In genomic region chr10:54797636-54798395, GRCh38 we compare ENCODE assay signal across 24 cellular contexts. TPM values are rescaled to one million over a fixed set of nuclear protein-coding genes. Genes with fewer than 3 reads are reported as not detected.
DNase-seq lines count a peak whose midpoint lies in the region; TF ChIP-seq lines count a peak whose summit lies in the region.
"Had no signal": no experiment of that assay in that cellular context is flagged by ENCODE, and none has a peak within 500 bp of the region (broad histone marks: within the 10 kb centered on the region; RNA-seq: fewer than 3 reads in every experiment).

No MANE protein-coding gene starts in this region.

- no peak overlapping the region for H3K4me3 ChIP-seq in SK-N-SH (ENCODE audit: low read depth in 2 of 2, low read length in 1 of 2)
- H3K4me3 ChIP-seq in fibroblast of lung (replicated peaks in 1 of 4; ENCODE audit: control extremely low read depth in 1 of 4, insufficient read depth in 1 of 4, low read depth in 3 of 4, low read length in 4 of 4): no peak overlapping the region
- H3K4me3 ChIP-seq in neural progenitor cell: no peak overlapping the region
- H3K4me3 ChIP-seq in CD4-positive, alpha-beta memory T cell (ENCODE audit: low read length in 2 of 2): no peak overlapping the region
- H3K4me3 ChIP-seq: esophagus muscularis mucosa, upper lobe of left lung had no signal

- intact Hi-C loops in CD4-positive, alpha-beta memory T cell (cut with micrococcal nuclease): no loop called here

- H3K4me2 ChIP-seq in SK-N-SH: no peak overlapping the region
- H3K4me2 ChIP-seq in fibroblast of lung (ENCODE audit: extremely low read depth, insufficient read depth, low read length): peak overlapping the region; percentile 13
- no peak overlapping the region for H3K4me2 ChIP-seq in neural progenitor cell

- no peak overlapping the region for H3K4me3 Mint-ChIP-seq in neural progenitor cell
- no peak overlapping the region for H3K4me3 Mint-ChIP-seq in CD4-positive, alpha-beta memory T cell
- H3K4me3 Mint-ChIP-seq: activated CD4-positive, alpha-beta T cell treated with anti-CD3 and anti-CD28 coated beads, Interleukin-2, amount 10 ng/mL, durations not matched to agents 24 days and 14 days; activated CD8-positive, alpha-beta memory T cell treated with anti-CD3 and anti-CD28 coated beads, Interleukin-2, amount 10 ng/mL, durations not matched to agents 7 days and 5 days; activated T-helper 1 cell treated with anti-CD3 and anti-CD28 coated beads, Interleukin-12 subunit alpha, Interleukin-12 subunit beta, Interleukin-2, Interleukin-4 antibody, amounts not matched to agents 30 ng/mL and 10 ng/mL and 1 ng/mL, durations not matched to agents 14 hours and 24 hours and 36 hours; naive thymus-derived CD4-positive, alpha-beta T cell; T-helper 1 cell treated with Interleukin-12 subunit alpha and Interleukin-12 subunit beta and Interleukin-4 antibody, amounts not matched to agents 30 μg/mL and 1 μg/mL, for 36 hours had no signal

- 40% methylated on average over 10 of the region's 10 CpGs for WGBS in SK-N-SH (ENCODE audit: low lambda C conversion rate)

- no peaks in the 10 kb centered on the region for H3K27me3 ChIP-seq in SK-N-SH (ENCODE audit: insufficient read depth)
- H3K27me3 ChIP-seq in fibroblast of lung (ENCODE audit: control insufficient read depth, insufficient read depth, low read length): no peaks in the 10 kb centered on the region
- H3K27me3 ChIP-seq in neural progenitor cell: no peaks in the 10 kb centered on the region
- H3K27me3 ChIP-seq in CD4-positive, alpha-beta memory T cell (ENCODE audit: insufficient read depth, low read length): no peaks in the 10 kb centered on the region
- H3K27me3 ChIP-seq: esophagus muscularis mucosa, upper lobe of left lung had no signal

- CTCF ChIA-PET in SK-N-SH (lab: Yijun Ruan, JAX): no interaction called here
- CTCF ChIA-PET in CD4-positive, alpha-beta memory T cell (lab: Charles Lee; ENCODE audit: partially characterized antibody): no interaction called here

- H3K36me3 Mint-ChIP-seq in neural progenitor cell: no peaks in the 10 kb centered on the region
- no peaks in the 10 kb centered on the region for H3K36me3 Mint-ChIP-seq in CD4-positive, alpha-beta memory T cell
- H3K36me3 Mint-ChIP-seq: activated CD8-positive, alpha-beta memory T cell treated with anti-CD3 and anti-CD28 coated beads, Interleukin-2, amount 10 ng/mL, durations not matched to agents 7 days and 5 days; activated naive CD4-positive, alpha-beta T cell treated with anti-CD3 and anti-CD28 coated beads, Interleukin-2, amount 50 U/mL, for 72 hours; naive thymus-derived CD4-positive, alpha-beta T cell had no signal

- TF ChIP-seq CTCF in SK-N-SH (IDR thresholded peaks at IDR 0.05) (no peak), fibroblast of lung (conservative IDR thresholded peaks at IDR 0.05 in 1 of 2, IDR thresholded peaks at IDR 0.05 in 1 of 2; ENCODE audit: low read depth in 1 of 2, low read length in 2 of 2) (no peak), neural progenitor cell (IDR thresholded peaks at IDR 0.05) (no peak)

- H3K27ac Mint-ChIP-seq in neural progenitor cell: peak overlapping the region; percentile 44
- H3K27ac Mint-ChIP-seq in CD4-positive, alpha-beta memory T cell: no peak overlapping the region
- H3K27ac Mint-ChIP-seq: activated CD4-positive, alpha-beta T cell treated with anti-CD3 and anti-CD28 coated beads, Interleukin-2, amount 10 ng/mL, durations not matched to agents 24 days and 14 days; activated CD8-positive, alpha-beta memory T cell treated with anti-CD3 and anti-CD28 coated beads, Interleukin-2, amount 10 ng/mL, durations not matched to agents 7 days and 5 days; activated naive CD4-positive, alpha-beta T cell treated with anti-CD3 and anti-CD28 coated beads, Interleukin-2, amount 50 U/mL, for 72 hours; activated T-helper 1 cell treated with anti-CD3 and anti-CD28 coated beads, Interleukin-12 subunit alpha, Interleukin-12 subunit beta, Interleukin-2, Interleukin-4 antibody, amounts not matched to agents 30 ng/mL and 10 ng/mL and 1 ng/mL, durations not matched to agents 14 hours and 24 hours and 36 hours; naive thymus-derived CD4-positive, alpha-beta T cell; T-helper 1 cell treated with Interleukin-12 subunit alpha and Interleukin-12 subunit beta and Interleukin-4 antibody, amounts not matched to agents 30 μg/mL and 1 μg/mL, for 36 hours had no signal

- no peak for TF ChIP-seq RAD21 in SK-N-SH (IDR thresholded peaks at IDR 0.05; ENCODE audit: low read length)

- no peaks in the 10 kb centered on the region for H3K9me3 ChIP-seq in SK-N-SH
- H3K9me3 ChIP-seq in fibroblast of lung (ENCODE audit: control insufficient read depth, insufficient read depth, low read depth, low read length): no peaks in the 10 kb centered on the region
- H3K9me3 ChIP-seq in neural progenitor cell (ENCODE audit: low read depth): no peaks in the 10 kb centered on the region
- peaks cover 0 to 3% of the 10 kb centered on the region in 2 donors for H3K9me3 ChIP-seq in CD4-positive, alpha-beta memory T cell (ENCODE audit: control insufficient read depth in 1 of 2, low read length in 2 of 2)
- H3K9me3 ChIP-seq: esophagus muscularis mucosa, upper lobe of left lung had no signal

- POLR2A ChIA-PET in SK-N-SH (lab: Yijun Ruan, JAX): no interaction called here
- POLR2A ChIA-PET in CD4-positive, alpha-beta memory T cell (lab: Charles Lee; ENCODE audit: partially characterized antibody): no interaction called here

- H3K9me3 Mint-ChIP-seq in neural progenitor cell: no peaks in the 10 kb centered on the region
- peaks cover 0 to 8% (median 2%) of the 10 kb centered on the region in 8 donors for H3K9me3 Mint-ChIP-seq in CD4-positive, alpha-beta memory T cell
- H3K9me3 Mint-ChIP-seq: activated CD4-positive, alpha-beta T cell treated with anti-CD3 and anti-CD28 coated beads, Interleukin-2, amount 10 ng/mL, durations not matched to agents 24 days and 14 days; activated T-helper 1 cell treated with anti-CD3 and anti-CD28 coated beads, Interleukin-12 subunit alpha, Interleukin-12 subunit beta, Interleukin-2, Interleukin-4 antibody, amounts not matched to agents 30 ng/mL and 10 ng/mL and 1 ng/mL, durations not matched to agents 14 hours and 24 hours and 36 hours had no signal

- H3K9ac ChIP-seq in SK-N-SH: no peak overlapping the region
- no peak overlapping the region for H3K9ac ChIP-seq in fibroblast of lung (ENCODE audit: insufficient read depth, low read length)
- H3K9ac ChIP-seq in neural progenitor cell: no peak overlapping the region

- no peaks in the 10 kb centered on the region for H3K79me2 ChIP-seq in SK-N-SH (ENCODE audit: insufficient read depth)
- no peaks in the 10 kb centered on the region for H3K79me2 ChIP-seq in fibroblast of lung (ENCODE audit: control insufficient read depth, insufficient read depth, low read length)
- no peaks in the 10 kb centered on the region for H3K79me2 ChIP-seq in neural progenitor cell (ENCODE audit: low read depth)

- H3K4me1 ChIP-seq in SK-N-SH (ENCODE audit: control insufficient read depth in 1 of 2, insufficient read depth in 2 of 2, low read depth in 1 of 2, low read length in 1 of 2) (peaks cover 0 to 3% of the 10 kb centered on the region in 2 experiments; a peak in 1 of 4 replicates), fibroblast of lung (ENCODE audit: control insufficient read depth, extremely low read depth, insufficient read depth, low read length) (no peaks in the 10 kb centered on the region), neural progenitor cell (peaks cover 16% of the 10 kb centered on the region)
- no peaks in the 10 kb centered on the region for H3K4me1 ChIP-seq in CD4-positive, alpha-beta memory T cell (ENCODE audit: insufficient read depth, low read length)
- H3K4me1 ChIP-seq: upper lobe of left lung had no signal

- H3K9me2 ChIP-seq in SK-N-SH: peaks cover 4% of the 10 kb centered on the region; the same call in 1 of the 2 replicates

- H3K27ac ChIP-seq in SK-N-SH (ENCODE audit: low read depth in 2 of 2, low read length in 1 of 2) (no peak overlapping the region), fibroblast of lung (ENCODE audit: insufficient read depth, low read length) (no peak overlapping the region), neural progenitor cell (no peak overlapping the region)
- H3K27ac ChIP-seq in CD4-positive, alpha-beta memory T cell (ENCODE audit: low read depth, low read length): no peak overlapping the region
- H3K27ac ChIP-seq: C4-2B, esophagus muscularis mucosa, HL-60, upper lobe of left lung had no signal

- no peaks in the 10 kb centered on the region for H3K27me3 Mint-ChIP-seq in neural progenitor cell (ENCODE audit: insufficient read depth, low read depth)
- no peaks in the 10 kb centered on the region for H3K27me3 Mint-ChIP-seq in CD4-positive, alpha-beta memory T cell
- H3K27me3 Mint-ChIP-seq: activated CD4-positive, alpha-beta T cell treated with anti-CD3 and anti-CD28 coated beads, Interleukin-2, amount 10 ng/mL, durations not matched to agents 24 days and 14 days; activated CD8-positive, alpha-beta memory T cell treated with anti-CD3 and anti-CD28 coated beads, Interleukin-2, amount 10 ng/mL, durations not matched to agents 7 days and 5 days; naive thymus-derived CD4-positive, alpha-beta T cell had no signal

- H3K36me3 ChIP-seq in SK-N-SH (replicated peaks in 1 of 2; ENCODE audit: control insufficient read depth in 1 of 2, insufficient read depth in 2 of 2, low read length in 1 of 2) (no peaks in the 10 kb centered on the region), fibroblast of lung (ENCODE audit: control insufficient read depth, insufficient read depth, low read length) (no peaks in the 10 kb centered on the region), neural progenitor cell (no peaks in the 10 kb centered on the region)
- H3K36me3 ChIP-seq in CD4-positive, alpha-beta memory T cell (ENCODE audit: insufficient read depth, low read length): no peaks in the 10 kb centered on the region
- H3K36me3 ChIP-seq: esophagus muscularis mucosa, upper lobe of left lung had no signal

- no peak for TF ChIP-seq EP300 in SK-N-SH (IDR thresholded peaks at IDR 0.05; ENCODE audit: borderline replicate concordance in 1 of 2, low read depth in 1 of 2, low read length in 1 of 2)

- DNase-seq in HS-5 (ENCODE audit: low read depth): peak; percentile 72
- no peak for DNase-seq in SK-N-SH
- DNase-seq in fibroblast of lung (ENCODE audit: low read depth in 2 of 2): peak; percentile 43 to 80
- no peak for DNase-seq in neural progenitor cell (ENCODE audit: low spot score)
- DNase-seq in NCI-H1105 treated with DMSO at 0.1 percent for 48 hours (lab: John Stamatoyannopoulos, UW): no peak
- no peak for DNase-seq in CD4-positive, alpha-beta memory T cell
- DNase-seq in NCI-H2107 treated with DMSO at 0.1 percent for 48 hours (lab: John Stamatoyannopoulos, UW; ENCODE audit: unreplicated experiment): no peak
- DNase-seq: activated CD4-positive, alpha-beta T cell treated with anti-CD3 and anti-CD28 coated beads, Interleukin-2, amount 10 ng/mL, durations not matched to agents 24 days and 14 days; activated CD8-positive, alpha-beta memory T cell treated with anti-CD3 and anti-CD28 coated beads, Interleukin-2, amount 10 ng/mL, durations not matched to agents 7 days and 5 days; aorta; effector CD8-positive, alpha-beta T cell; glutamatergic neuron; naive thymus-derived CD4-positive, alpha-beta T cell; NCI-H146; NCI-H748 treated with DMSO at 0.1 percent for 48 hours; upper lobe of left lung had no signal

- H2AFZ ChIP-seq in SK-N-SH (ENCODE audit: low read depth) (no peak overlapping the region), fibroblast of lung (ENCODE audit: low read length) (no peak overlapping the region), neural progenitor cell (replicated peaks) (no peak overlapping the region)

- H4K20me1 ChIP-seq in SK-N-SH (ENCODE audit: insufficient read depth) (no peaks in the 10 kb centered on the region), fibroblast of lung (ENCODE audit: control insufficient read depth, extremely low read depth, insufficient read depth, low read length) (no peaks in the 10 kb centered on the region), neural progenitor cell (ENCODE audit: low read depth) (no peaks in the 10 kb centered on the region)

- H3K4me1 Mint-ChIP-seq in neural progenitor cell: peaks cover 27% of the 10 kb centered on the region
- H3K4me1 Mint-ChIP-seq in CD4-positive, alpha-beta memory T cell: no peaks in the 10 kb centered on the region
- H3K4me1 Mint-ChIP-seq: activated CD4-positive, alpha-beta T cell treated with anti-CD3 and anti-CD28 coated beads, Interleukin-2, amount 10 ng/mL, durations not matched to agents 24 days and 14 days; activated CD8-positive, alpha-beta memory T cell treated with anti-CD3 and anti-CD28 coated beads, Interleukin-2, amount 10 ng/mL, durations not matched to agents 7 days and 5 days; naive thymus-derived CD4-positive, alpha-beta T cell had no signal

- H3F3A ChIP-seq in SK-N-SH (replicated peaks; ENCODE audit: insufficient read depth) (no peaks in the 10 kb centered on the region), neural progenitor cell (ENCODE audit: low read depth) (no peaks in the 10 kb centered on the region)

RNA-seq across cellular contexts. Expression of gene PCDH15, which starts 3.2 kb away (rescaled TPM):
- 0.03 and 0.08 TPM in 2 replicates for polyA plus RNA-seq in SK-N-SH (2012; rRNA removed)
- polyA plus RNA-seq in SK-N-SH (2012; cell fraction: cytosol; rRNA removed): 0.05 and 0.06 TPM in 2 replicates
- polyA plus RNA-seq in SK-N-SH (2012; cell fraction: nucleus; rRNA removed): 0.05 and 0.20 TPM in 2 replicates
- under 0.01 and 0.26 TPM in 2 replicates for total RNA-seq in fibroblast of lung
- 0.09 TPM in 1 of 2 replicates, not detected in the other for polyA plus RNA-seq in fibroblast of lung
- polyA plus RNA-seq in fibroblast of lung (2012): not detected in 2 replicates
- not detected in 2 replicates for polyA minus RNA-seq in fibroblast of lung (ENCODE audit: low replicate concordance)
- 0.17 and 0.28 TPM in 2 replicates for total RNA-seq in neural progenitor cell (ENCODE audit: low replicate concordance)
- not detected for total RNA-seq in CD4-positive, alpha-beta memory T cell
- not detected for polyA plus RNA-seq in CD4-positive, alpha-beta memory T cell
- total RNA-seq: activated CD4-positive, alpha-beta T cell treated with anti-CD3 and anti-CD28 coated beads, Interleukin-2, amount 10 ng/mL, durations not matched to agents 24 days and 14 days; activated CD8-positive, alpha-beta memory T cell treated with anti-CD3 and anti-CD28 coated beads, Interleukin-2, amount 10 ng/mL, durations not matched to agents 7 days and 5 days; activated naive CD4-positive, alpha-beta T cell treated with anti-CD3 and anti-CD28 coated beads, Interleukin-2, amount 50 U/mL, for 72 hours; activated T-helper 1 cell treated with anti-CD3 and anti-CD28 coated beads, Interleukin-12 subunit alpha, Interleukin-12 subunit beta, Interleukin-2, Interleukin-4 antibody, amounts not matched to agents 30 ng/mL and 10 ng/mL and 1 ng/mL, durations not matched to agents 14 hours and 24 hours and 36 hours; chondrocyte; left lobe of liver; naive thymus-derived CD4-positive, alpha-beta T cell had no signal
- polyA plus RNA-seq: aorta; naive thymus-derived CD4-positive, alpha-beta T cell had no signal

Comparison
In these comparisons a context has a peak if more than half of its experiments do, and no peak if none do; other contexts are left out.
1. DNase-seq: peak in HS-5 (single experiment) and fibroblast of lung (2 of 2); none in SK-N-SH (single experiment), neural progenitor cell (single experiment), NCI-H1105 treated with DMSO at 0.1 percent for 48 hours (single experiment), CD4-positive, alpha-beta memory T cell (0 of 5) and NCI-H2107 treated with DMSO at 0.1 percent for 48 hours (single experiment).